ENCODE assay signal across 26 cellular contexts in the genomic region with DNA sequence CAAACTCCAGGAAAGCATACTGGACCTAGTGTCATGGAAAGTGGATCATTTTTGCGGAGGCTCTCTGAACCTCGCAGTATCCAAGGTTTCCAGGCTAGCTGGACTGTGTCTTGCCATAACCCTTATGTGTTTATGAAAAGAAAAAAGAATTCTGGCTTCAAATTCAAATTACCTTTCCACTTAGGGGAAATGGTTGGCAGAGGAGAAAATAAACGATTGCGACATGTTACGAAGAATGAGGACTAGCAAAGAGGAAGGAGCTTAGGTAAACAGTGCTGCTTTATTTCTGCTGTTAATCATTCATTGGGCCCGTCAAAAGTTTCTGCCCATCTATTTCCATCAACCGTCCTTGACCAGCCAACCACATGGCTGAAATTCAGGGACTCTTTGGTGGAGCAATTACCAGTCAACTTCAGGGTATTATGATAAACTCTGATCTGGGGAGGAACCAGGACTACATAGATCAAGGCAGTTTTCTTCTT. TPM values are rescaled to one million over a fixed set of nuclear protein-coding genes. Genes with fewer than 3 reads are reported as not detected.
DNase-seq lines count a peak whose midpoint lies in the region; ATAC-seq and TF ChIP-seq lines count a peak whose summit lies in the region.
"Had no signal": no experiment of that assay in that cellular context is flagged by ENCODE, and none has a peak within 500 bp of the region (broad histone marks: within the 10 kb centered on the region; RNA-seq: fewer than 3 reads in every experiment).

A gene (plus strand): TSS at position 342 of the 482 bp plus-strand sequence. CDS start 8,793 bp downstream, outside the sequence.

- POLR2A ChIA-PET in SK-N-SH (lab: Yijun Ruan, JAX), result no interaction called here

- WGBS in gastroesophageal sphincter (ENCODE audit: low coverage in 1 of 2), 2 donors, result 26 to 46% methylated on average over 6 to 7 of the region's 7 CpGs
- 18% methylated on average over 7 of the region's 7 CpGs for WGBS in SK-N-SH (ENCODE audit: low lambda C conversion rate)

- no peak for TF ChIP-seq RAD21 in SK-N-SH (IDR thresholded peaks at IDR 0.05; ENCODE audit: low read length)

- H3K9me2 ChIP-seq in SK-N-SH, result no peaks in the 10 kb centered on the region

- peak; percentile 68 for ATAC-seq in gastroesophageal sphincter
- ATAC-seq: activated CD8-positive, alpha-beta T cell treated with anti-CD3 and anti-CD28 coated beads for 36 hours; psoas muscle; SK-N-SH treated with all-trans-retinoic acid at 6 μM for 48 hours; stimulated activated naive CD8-positive, alpha-beta T cell treated with anti-CD3 and anti-CD28 coated beads, Interleukin-15, amount 100 ng/mL, for 72 hours had no signal

- peaks cover 23% of the 10 kb centered on the region for H3K27me3 Mint-ChIP-seq in osteocyte (ENCODE audit: unreplicated experiment)

- no peak for TF ChIP-seq EP300 in gastroesophageal sphincter (IDR thresholded peaks at IDR 0.05)
- TF ChIP-seq EP300 in SK-N-SH (IDR thresholded peaks at IDR 0.05; ENCODE audit: borderline replicate concordance in 1 of 2, low read depth in 1 of 2, low read length in 1 of 2), result no peak

- no peak for TF ChIP-seq POLR2A in gastroesophageal sphincter (IDR thresholded peaks at IDR 0.05)

- no peak within 1 kb of the TSS for H3K9ac ChIP-seq in SK-N-SH

- H4K20me1 ChIP-seq in SK-N-SH (ENCODE audit: insufficient read depth), result no peaks in the 10 kb centered on the region

- no peak within 1 kb of the TSS for H2AFZ ChIP-seq in SK-N-SH (ENCODE audit: low read depth)

- H3K4me1 ChIP-seq in gastroesophageal sphincter, result no peaks in the 10 kb centered on the region
- peaks cover 15 to 17% of the 10 kb centered on the region in 2 experiments for H3K4me1 ChIP-seq in neutrophil (ENCODE audit: control insufficient read depth in 1 of 2, insufficient read depth in 1 of 2, low read depth in 1 of 2, low read length in 1 of 2)
- H3K4me1 ChIP-seq in SK-N-SH (ENCODE audit: control insufficient read depth in 1 of 2, insufficient read depth in 2 of 2, low read depth in 1 of 2, low read length in 1 of 2), result no peaks in the 10 kb centered on the region
- H3K4me1 ChIP-seq: esophagus squamous epithelium, psoas muscle had no signal

- H3K4me3 ChIP-seq in gastroesophageal sphincter (no peak within 1 kb of the TSS), neutrophil (ENCODE audit: low read depth in 1 of 2, low read length in 1 of 2) (peak within 1 kb of the TSS; percentile 31 to 37), SK-N-SH (ENCODE audit: low read depth in 2 of 2, low read length in 1 of 2) (no peak within 1 kb of the TSS)
- H3K4me3 ChIP-seq: esophagus squamous epithelium, MG63, psoas muscle, transverse colon had no signal

- H3K4me2 ChIP-seq in SK-N-SH, result no peak within 1 kb of the TSS

- H3K27me3 ChIP-seq in gastroesophageal sphincter (peaks cover 7% of the 10 kb centered on the region), neutrophil (no peaks in the 10 kb centered on the region), SK-N-SH (ENCODE audit: insufficient read depth) (peaks cover 46% of the 10 kb centered on the region)
- H3K27me3 ChIP-seq: esophagus squamous epithelium, MG63, transverse colon had no signal

- no peak within 1 kb of the TSS for H3K27ac Mint-ChIP-seq in osteocyte (ENCODE audit: unreplicated experiment)
- H3K27ac Mint-ChIP-seq: activated CD8-positive, alpha-beta T cell treated with anti-CD3 and anti-CD28 coated beads for 36 hours; activated T-cell treated with anti-CD3 and anti-CD28 coated beads, Interleukin-2, amount 50 U/mL, for 24 hours; stimulated activated naive CD8-positive, alpha-beta T cell treated with anti-CD3 and anti-CD28 coated beads, Interleukin-15, amount 100 ng/mL, for 72 hours had no signal

- H3K4me1 Mint-ChIP-seq in osteocyte (ENCODE audit: unreplicated experiment), result no peaks in the 10 kb centered on the region
- H3K4me1 Mint-ChIP-seq: neural crest cell; stimulated activated naive CD8-positive, alpha-beta T cell treated with anti-CD3 and anti-CD28 coated beads, Interleukin-15, amount 100 ng/mL, for 72 hours had no signal

- DNase-seq in HT-29 (ENCODE audit: low spot score) (peak; percentile 51), NOMO-1 treated with dmso at 0.1 percent for 144 hours (lab: John Stamatoyannopoulos, UW; ENCODE audit: unreplicated experiment) (peak; percentile 84), NCI-H1417 (lab: John Stamatoyannopoulos, UW) (no peak), SK-N-SH (no peak), osteocyte (ENCODE audit: extremely low spot score, unreplicated experiment) (no peak), amniotic stem cell (lab: John Stamatoyannopoulos, UW) (no peak)
- DNase-seq: activated CD8-positive, alpha-beta T cell treated with anti-CD3 and anti-CD28 coated beads for 36 hours; activated naive CD4-positive, alpha-beta T cell treated with Interleukin-2 at 50 U/mL for 16 hours; activated T-cell treated with anti-CD3 and anti-CD28 coated beads, Interleukin-2, amount 50 U/mL, for 24 hours; anterior cingulate cortex; cerebellar nuclear complex; effector CD4-positive, alpha-beta T cell; EL; esophagus squamous epithelium; MG63; NCI-H187 treated with DMSO at 0.1 percent for 48 hours; NCI-H345; psoas muscle; stimulated activated CD4-positive, alpha-beta T cell treated with anti-CD3 and anti-CD28 coated beads, Interleukin-4, amount 100 ng/mL, for 24 hours; stimulated activated naive CD8-positive, alpha-beta T cell treated with anti-CD3 and anti-CD28 coated beads, Interleukin-15, amount 100 ng/mL, for 72 hours; T-helper 9 cell; transverse colon had no signal

- CTCF ChIA-PET in SK-N-SH (lab: Yijun Ruan, JAX), result interaction anchor here (0.9 to 1.2 kb wide), 3 partner anchors 17 to 301 kb away, joined by 3 to 4 read pairs (median 3); no protein-coding TSS in a partner anchor

- no peak for TF ChIP-seq CTCF in gastroesophageal sphincter (IDR thresholded peaks at IDR 0.05)
- no peak for TF ChIP-seq CTCF in neutrophil (IDR thresholded peaks at IDR 0.05)
- no peak for TF ChIP-seq CTCF in SK-N-SH (IDR thresholded peaks at IDR 0.05)
- no peak for TF ChIP-seq CTCF in osteocyte (IDR thresholded peaks at IDR 0.05)

- H3K4me3 Mint-ChIP-seq in osteocyte (ENCODE audit: unreplicated experiment), result no peak within 1 kb of the TSS
- H3K4me3 Mint-ChIP-seq: activated CD8-positive, alpha-beta T cell treated with anti-CD3 and anti-CD28 coated beads for 36 hours; activated T-cell treated with anti-CD3 and anti-CD28 coated beads, Interleukin-2, amount 50 U/mL, for 24 hours; neural crest cell; stimulated activated naive CD8-positive, alpha-beta T cell treated with anti-CD3 and anti-CD28 coated beads, Interleukin-15, amount 100 ng/mL, for 72 hours had no signal

- H3K9me3 ChIP-seq in gastroesophageal sphincter, result no peaks in the 10 kb centered on the region
- H3K9me3 ChIP-seq in neutrophil, result no peaks in the 10 kb centered on the region
- H3K9me3 ChIP-seq in SK-N-SH, result no peaks in the 10 kb centered on the region; the same call in 1 of the 2 replicates
- H3K9me3 ChIP-seq: esophagus squamous epithelium, MG63, psoas muscle, transverse colon had no signal

- H3K79me2 ChIP-seq in SK-N-SH (ENCODE audit: insufficient read depth), result no peaks in the 10 kb centered on the region

- H3K9me3 Mint-ChIP-seq in osteocyte (ENCODE audit: unreplicated experiment), result no peaks in the 10 kb centered on the region
- H3K9me3 Mint-ChIP-seq: stimulated activated naive CD8-positive, alpha-beta T cell treated with anti-CD3 and anti-CD28 coated beads, Interleukin-15, amount 100 ng/mL, for 72 hours had no signal

- H3K27ac ChIP-seq in gastroesophageal sphincter (no peak within 1 kb of the TSS), neutrophil (peak within 1 kb of the TSS; percentile 61), SK-N-SH (ENCODE audit: low read depth in 2 of 2, low read length in 1 of 2) (no peak within 1 kb of the TSS)
- H3K27ac ChIP-seq: esophagus squamous epithelium, psoas muscle, transverse colon had no signal

- no peaks in the 10 kb centered on the region for H3K36me3 ChIP-seq in gastroesophageal sphincter
- H3K36me3 ChIP-seq in neutrophil, result no peaks in the 10 kb centered on the region
- no peaks in the 10 kb centered on the region for H3K36me3 ChIP-seq in SK-N-SH (replicated peaks in 1 of 2; ENCODE audit: control insufficient read depth in 1 of 2, insufficient read depth in 2 of 2, low read length in 1 of 2)
- H3K36me3 ChIP-seq: esophagus squamous epithelium, MG63, transverse colon had no signal

- H3F3A ChIP-seq in SK-N-SH (replicated peaks; ENCODE audit: insufficient read depth), result no peaks in the 10 kb centered on the region

- no peaks in the 10 kb centered on the region for H3K36me3 Mint-ChIP-seq in osteocyte (ENCODE audit: unreplicated experiment)

TF ChIP-seq in SK-N-SH, 30 proteins besides CTCF, POLR2A, EP300 and RAD21 (continues in another document):
- TF ChIP-seq TAF1 (IDR thresholded peaks at IDR 0.05; ENCODE audit: borderline replicate concordance, low read depth, low read length) (no peak), TEAD4 (IDR thresholded peaks at IDR 0.05; ENCODE audit: borderline replicate concordance, insufficient read depth) (no peak), NFIC (IDR thresholded peaks at IDR 0.05; ENCODE audit: borderline replicate concordance) (no peak), SIN3A (IDR thresholded peaks at IDR 0.05; ENCODE audit: borderline replicate concordance, low read depth, low read length) (no peak)

RNA-seq across cellular contexts. Expression of the gene that starts here (rescaled TPM):
- 0.18 and 1.1 TPM in 2 replicates for total RNA-seq in HT-29 (2014; rRNA removed; shearing (Covaris generic))
- 1 to 10 TPM in 1 of 4 donors, not detected in 3; 3.1 TPM for total RNA-seq in gastroesophageal sphincter
- polyA plus RNA-seq in SK-N-SH (2012; rRNA removed), result not detected in 2 replicates
- 0.03 TPM in 1 of 2 replicates, not detected in the other for polyA plus RNA-seq in SK-N-SH (2012; cell fraction: cytosol; rRNA removed)
- polyA plus RNA-seq in SK-N-SH (2012; cell fraction: nucleus; rRNA removed), result not detected in 2 replicates
- not detected in 2 replicates for total RNA-seq in osteocyte
- total RNA-seq: activated CD8-positive, alpha-beta T cell treated with anti-CD3 and anti-CD28 coated beads for 36 hours; neural crest cell had no signal
- polyA plus RNA-seq: psoas muscle had no signal

Comparison
In these comparisons a context has a peak if more than half of its experiments do, and no peak if none do; other contexts are left out.
1. DNase-seq: peak in HT-29 (single experiment) and NOMO-1 treated with dmso at 0.1 percent for 144 hours (single experiment); none in NCI-H1417 (0 of 3), SK-N-SH (single experiment), osteocyte (single experiment) and amniotic stem cell (single experiment).
2. H3K4me3 ChIP-seq: peak in neutrophil (2 of 2); none in gastroesophageal sphincter (0 of 2) and SK-N-SH (0 of 2).